ENCODE assay signal across 8 cellular contexts in the genomic region with DNA sequence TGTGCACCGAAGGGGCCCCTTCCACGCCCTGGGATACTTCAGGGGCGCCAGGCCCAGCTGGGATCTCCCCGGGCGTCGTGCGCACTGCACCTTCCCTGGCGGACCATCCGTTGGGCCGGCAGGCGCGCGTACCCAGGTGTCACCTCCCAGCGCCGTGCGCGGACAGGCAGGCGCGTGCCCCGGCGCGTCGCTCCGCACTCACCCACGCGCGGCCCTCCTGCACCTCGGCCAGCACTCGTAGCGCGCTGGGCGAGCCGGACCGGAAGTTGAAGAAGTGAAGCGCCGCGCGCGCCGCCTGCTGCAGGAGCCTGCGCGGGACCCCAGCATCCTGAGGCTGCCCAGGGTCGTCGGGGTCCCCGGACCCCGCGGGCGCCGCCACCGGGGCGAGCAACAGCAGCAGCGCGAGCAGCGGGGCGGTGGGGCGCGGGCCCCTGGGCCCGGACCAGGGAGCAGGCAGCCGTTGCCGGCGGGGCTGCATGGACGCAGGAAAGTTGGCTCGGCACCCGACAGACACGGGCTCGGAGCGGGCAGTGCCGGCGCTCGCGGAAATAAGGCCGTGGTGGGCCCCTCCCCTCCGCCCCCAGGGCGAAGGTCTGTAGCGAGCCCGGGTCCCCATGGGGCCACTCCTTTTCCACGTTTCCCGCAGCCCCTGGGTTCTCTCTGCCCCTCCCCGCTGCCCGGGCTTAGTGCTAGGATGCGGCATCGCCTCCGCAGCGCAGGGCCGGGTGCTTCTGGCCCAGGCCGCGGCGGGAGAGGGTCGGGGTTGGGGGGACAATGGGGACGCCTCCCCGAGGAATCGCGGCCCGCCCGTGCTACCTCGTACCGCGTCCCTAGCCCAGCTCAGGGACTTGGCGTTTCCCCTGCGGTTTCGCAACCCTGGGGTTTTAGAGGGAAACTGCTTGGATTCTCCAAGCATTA. TPM values are rescaled to one million over a fixed set of nuclear protein-coding genes. Genes with fewer than 3 reads are reported as not detected.
DNase-seq lines count a peak whose midpoint lies in the region; ATAC-seq and TF ChIP-seq lines count a peak whose summit lies in the region.

TSS of gene RARRES1 (minus strand) at position 520 of the 918 bp plus-strand sequence. CDS start at position 478, 42 bp downstream.

- no peaks in the 10 kb centered on the region for H3K9me3 ChIP-seq in upper lobe of right lung

- peaks cover 20% of the 10 kb centered on the region for H3K4me1 ChIP-seq in upper lobe of right lung

- no peak within 1 kb of the TSS for H3K27ac Mint-ChIP-seq in activated T-helper 2 cell treated with anti-CD3 and anti-CD28 coated beads, Interferon-gamma antibody, Interleukin-2, Interleukin-4, amounts not matched to agents 10 μg/mL and 5 μg/mL and 100 μg/mL, durations not matched to agents 14 hours and 24 hours and 36 hours
- no peak within 1 kb of the TSS for H3K27ac Mint-ChIP-seq in nephron progenitor cell

- peak within 1 kb of the TSS; percentile 49 for H3K4me3 Mint-ChIP-seq in activated T-helper 2 cell treated with anti-CD3 and anti-CD28 coated beads, Interferon-gamma antibody, Interleukin-2, Interleukin-4, amounts not matched to agents 10 μg/mL and 5 μg/mL and 100 μg/mL, durations not matched to agents 14 hours and 24 hours and 36 hours (ENCODE audit: low read depth)
- peak within 1 kb of the TSS; percentile 75 for H3K4me3 Mint-ChIP-seq in nephron progenitor cell

- TF ChIP-seq CTCF in GM12872 (IDR thresholded peaks at IDR 0.05; ENCODE audit: insufficient read depth, low read depth, low read length) (0 out of 3 replicates have a peak, but pooled peaks have one; percentile 1), foreskin fibroblast (IDR thresholded peaks at IDR 0.05; ENCODE audit: low read depth, low read length) (no peak), nephron progenitor cell (IDR thresholded peaks at IDR 0.05) (no peak), upper lobe of right lung (IDR thresholded peaks at IDR 0.05) (no peak)

- peaks cover 10% of the 10 kb centered on the region for H3K4me1 Mint-ChIP-seq in activated T-helper 2 cell treated with anti-CD3 and anti-CD28 coated beads, Interferon-gamma antibody, Interleukin-2, Interleukin-4, amounts not matched to agents 10 μg/mL and 5 μg/mL and 100 μg/mL, durations not matched to agents 14 hours and 24 hours and 36 hours (ENCODE audit: low read depth)
- H3K4me1 Mint-ChIP-seq in nephron progenitor cell = peaks cover 16% of the 10 kb centered on the region

- peak; percentile 89 for ATAC-seq in GM21737 (IDR thresholded peaks at IDR 0.05; ENCODE audit: unreplicated experiment)
- ATAC-seq in upper lobe of right lung = peak; percentile 90

- intact Hi-C loops in activated T-helper 2 cell treated with anti-CD3 and anti-CD28 coated beads, Interferon-gamma antibody, Interleukin-2, Interleukin-4, amounts not matched to agents 10 μg/mL and 5 μg/mL and 100 μg/mL, durations not matched to agents 14 hours and 24 hours and 36 hours (cut with micrococcal nuclease) = no loop called here
- intact Hi-C loops in upper lobe of right lung (cut with DNase I) = no loop called here

- no peaks in the 10 kb centered on the region for H3K36me3 ChIP-seq in upper lobe of right lung

- no peaks in the 10 kb centered on the region for H3K9me3 Mint-ChIP-seq in activated T-helper 2 cell treated with anti-CD3 and anti-CD28 coated beads, Interferon-gamma antibody, Interleukin-2, Interleukin-4, amounts not matched to agents 10 μg/mL and 5 μg/mL and 100 μg/mL, durations not matched to agents 14 hours and 24 hours and 36 hours
- H3K9me3 Mint-ChIP-seq in nephron progenitor cell = peaks cover 19% of the 10 kb centered on the region

- H3K27me3 Mint-ChIP-seq in activated T-helper 2 cell treated with anti-CD3 and anti-CD28 coated beads, Interferon-gamma antibody, Interleukin-2, Interleukin-4, amounts not matched to agents 10 μg/mL and 5 μg/mL and 100 μg/mL, durations not matched to agents 14 hours and 24 hours and 36 hours (ENCODE audit: low read depth) = no peaks in the 10 kb centered on the region
- H3K27me3 Mint-ChIP-seq in nephron progenitor cell (ENCODE audit: low read depth, poor library complexity) = peaks cover 45% of the 10 kb centered on the region

- DNase-seq in NCI-H1092 treated with DMSO at 0.1 percent for 48 hours (lab: John Stamatoyannopoulos, UW) = peak; percentile 11
- DNase-seq in activated T-helper 2 cell treated with anti-CD3 and anti-CD28 coated beads, Interferon-gamma antibody, Interleukin-2, Interleukin-4, amounts not matched to agents 10 μg/mL and 5 μg/mL and 100 μg/mL, durations not matched to agents 14 hours and 24 hours and 36 hours (ENCODE audit: low spot score) = no peak
- peak; percentile 43 to 82 for DNase-seq in foreskin fibroblast
- peak; percentile 79 for DNase-seq in nephron progenitor cell
- peak; percentile 90 for DNase-seq in upper lobe of right lung
- no peak for DNase-seq in SKM-1 (lab: John Stamatoyannopoulos, UW; ENCODE audit: unreplicated experiment)

- H3K36me3 Mint-ChIP-seq in activated T-helper 2 cell treated with anti-CD3 and anti-CD28 coated beads, Interferon-gamma antibody, Interleukin-2, Interleukin-4, amounts not matched to agents 10 μg/mL and 5 μg/mL and 100 μg/mL, durations not matched to agents 14 hours and 24 hours and 36 hours (ENCODE audit: low read depth) = peaks cover 2% of the 10 kb centered on the region
- H3K36me3 Mint-ChIP-seq in nephron progenitor cell (ENCODE audit: low read depth) = peaks cover 19% of the 10 kb centered on the region

- H3K4me3 ChIP-seq in foreskin fibroblast (ENCODE audit: low read depth in 1 of 2, low read length in 2 of 2) = peak within 1 kb of the TSS; percentile 57
- peak within 1 kb of the TSS; percentile 61 for H3K4me3 ChIP-seq in upper lobe of right lung

- H3K27ac ChIP-seq in upper lobe of right lung = peak within 1 kb of the TSS; percentile 73

- H3K27me3 ChIP-seq in upper lobe of right lung = no peaks in the 10 kb centered on the region

RNA-seq across cellular contexts. Expression of gene RARRES1, which starts in this region (rescaled TPM):
- total RNA-seq in activated T-helper 2 cell treated with anti-CD3 and anti-CD28 coated beads, Interferon-gamma antibody, Interleukin-2, Interleukin-4, amounts not matched to agents 10 μg/mL and 5 μg/mL and 100 μg/mL, durations not matched to agents 14 hours and 24 hours and 36 hours = 0.21 and 0.64 TPM in 2 replicates
- total RNA-seq in upper lobe of right lung = 41.5 TPM

Comparison
In these comparisons a context has a peak if more than half of its experiments do, and no peak if none do; other contexts are left out.
1. RNA of gene RARRES1 (total RNA-seq): 41.5 TPM in upper lobe of right lung (single experiment); 0.21 to 0.64 TPM in activated T-helper 2 cell treated with anti-CD3 and anti-CD28 coated beads, Interferon-gamma antibody, Interleukin-2, Interleukin-4, amounts not matched to agents 10 μg/mL and 5 μg/mL and 100 μg/mL, durations not matched to agents 14 hours and 24 hours and 36 hours; every median in the first group is over 10 times any median in the second.
2. DNase-seq: peak in NCI-H1092 treated with DMSO at 0.1 percent for 48 hours (single experiment), foreskin fibroblast (2 of 2), nephron progenitor cell (single experiment) and upper lobe of right lung (single experiment); none in activated T-helper 2 cell treated with anti-CD3 and anti-CD28 coated beads, Interferon-gamma antibody, Interleukin-2, Interleukin-4, amounts not matched to agents 10 μg/mL and 5 μg/mL and 100 μg/mL, durations not matched to agents 14 hours and 24 hours and 36 hours (single experiment) and SKM-1 (single experiment).